9 cellular contexts compared by ENCODE assay signal in the genomic region with DNA sequence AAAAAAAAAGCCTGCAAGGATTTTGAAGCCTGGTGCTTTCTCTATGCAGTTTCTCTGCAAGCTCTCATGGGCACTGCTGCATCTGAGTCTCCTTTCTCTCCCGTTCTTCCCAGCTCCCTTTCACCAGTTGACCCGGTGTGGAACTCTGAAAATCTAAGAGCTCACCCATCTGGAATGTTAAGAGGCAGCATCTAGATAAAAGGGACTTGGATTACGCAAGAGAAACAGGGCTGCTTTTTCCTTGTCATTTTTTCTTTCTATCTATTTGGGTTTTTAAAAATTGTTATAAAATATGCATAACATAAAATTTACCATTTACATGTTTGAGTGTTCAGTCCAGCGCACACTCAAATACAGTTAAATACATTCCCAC.
DNase-seq lines count a peak whose midpoint lies in the region; ATAC-seq and TF ChIP-seq lines count a peak whose summit lies in the region.
"Had no signal": no experiment of that assay in that cellular context is flagged by ENCODE, and none has a peak within 500 bp of the region (broad histone marks: within the 10 kb centered on the region; RNA-seq: fewer than 3 reads in every experiment).

No MANE protein-coding gene starts in this region.

- H3K27ac Mint-ChIP-seq in CD8-positive, alpha-beta memory T cell: no peak overlapping the region

- H3K27me3 ChIP-seq in CD8-positive, alpha-beta memory T cell (ENCODE audit: insufficient read depth, low read length, poor library complexity, severe bottlenecking): no peaks in the 10 kb centered on the region
- H3K27me3 ChIP-seq in BE2C: no peaks in the 10 kb centered on the region

- no peaks in the 10 kb centered on the region for H3K4me1 Mint-ChIP-seq in CD8-positive, alpha-beta memory T cell

- no peaks in the 10 kb centered on the region for H3K36me3 Mint-ChIP-seq in CD8-positive, alpha-beta memory T cell

- no peaks in the 10 kb centered on the region for H3K4me1 ChIP-seq in mucosa of descending colon (ENCODE audit: low read depth)
- no peaks in the 10 kb centered on the region for H3K4me1 ChIP-seq in CD8-positive, alpha-beta memory T cell (ENCODE audit: insufficient read depth, low read length)
- no peaks in the 10 kb centered on the region for H3K4me1 ChIP-seq in BE2C

- H3K4me3 ChIP-seq in mucosa of descending colon (no peak overlapping the region), BE2C (ENCODE audit: low read depth, low read length) (no peak overlapping the region)
- no peak overlapping the region for H3K4me3 ChIP-seq in CD8-positive, alpha-beta memory T cell (ENCODE audit: low read length)

- DNase-seq in AG20443 (ENCODE audit: low spot score): peak; percentile 59
- DNase-seq in NCI-H2029 (lab: John Stamatoyannopoulos, UW): peak; percentile 54
- DNase-seq in dedifferentiated amniotic fluid mesenchymal stem cell (ENCODE audit: extremely low spot score): peak; percentile 52
- no peak for DNase-seq in mucosa of descending colon
- DNase-seq in NCI-H2196 (lab: John Stamatoyannopoulos, UW; ENCODE audit: unreplicated experiment): no peak
- DNase-seq in caudate nucleus (lab: John Stamatoyannopoulos, UW): no peak
- no peak for DNase-seq in CD8-positive, alpha-beta memory T cell
- no peak for DNase-seq in BE2C
- DNase-seq: activated gamma-delta T cell treated with Interleukin-2 at 50 U/mL for 16 hours had no signal

- no peak overlapping the region for H3K27ac ChIP-seq in caudate nucleus (ENCODE audit: low read depth, low read length)
- H3K27ac ChIP-seq in CD8-positive, alpha-beta memory T cell (ENCODE audit: low read depth, low read length): no peak overlapping the region

- TF ChIP-seq CTCF in mucosa of descending colon (IDR thresholded peaks at IDR 0.05): no peak
- TF ChIP-seq CTCF in BE2C (IDR thresholded peaks at IDR 0.05; ENCODE audit: low read depth, low read length): no peak

- H3K36me3 ChIP-seq in mucosa of descending colon (ENCODE audit: low read depth) (no peaks in the 10 kb centered on the region), BE2C (no peaks in the 10 kb centered on the region)
- no peaks in the 10 kb centered on the region for H3K36me3 ChIP-seq in CD8-positive, alpha-beta memory T cell (ENCODE audit: insufficient read depth, low read length)

- H3K9me3 ChIP-seq in mucosa of descending colon: no peaks in the 10 kb centered on the region
- no peaks in the 10 kb centered on the region for H3K9me3 ChIP-seq in CD8-positive, alpha-beta memory T cell (ENCODE audit: low read length)
- H3K9me3 ChIP-seq in BE2C: no peaks in the 10 kb centered on the region

- peaks cover 0 to 7% of the 10 kb centered on the region in 2 donors for H3K27me3 Mint-ChIP-seq in CD8-positive, alpha-beta memory T cell

- ATAC-seq in mucosa of descending colon: peak; percentile 26

- intact Hi-C loops in mucosa of descending colon (cut with DNase I, micrococcal nuclease): no loop called here

- no peaks in the 10 kb centered on the region for H3K9me3 Mint-ChIP-seq in CD8-positive, alpha-beta memory T cell

- CTCF ChIA-PET in CD8-positive, alpha-beta memory T cell (lab: Charles Lee): no interaction called here

- H3K4me3 Mint-ChIP-seq in CD8-positive, alpha-beta memory T cell: no peak overlapping the region

- POLR2A ChIA-PET in CD8-positive, alpha-beta memory T cell (lab: Charles Lee): no interaction called here

Comparison
In these comparisons a context has a peak if more than half of its experiments do, and no peak if none do; other contexts are left out.
1. DNase-seq: peak in AG20443 (single experiment), NCI-H2029 (single experiment) and dedifferentiated amniotic fluid mesenchymal stem cell (single experiment); none in mucosa of descending colon (0 of 3), NCI-H2196 (single experiment), caudate nucleus (0 of 61), CD8-positive, alpha-beta memory T cell (0 of 5) and BE2C (single experiment).